ENCODE assay signal across 8 cellular contexts in genomic region chr4:48342559-48342878, GRCh38. TPM values are rescaled to one million over a fixed set of nuclear protein-coding genes. Genes with fewer than 3 reads are reported as not detected.
DNase-seq lines count a peak whose midpoint lies in the region; ATAC-seq and TF ChIP-seq lines count a peak whose summit lies in the region.

No MANE protein-coding gene starts in this region.

- H3K36me3 ChIP-seq in HCT116 (ENCODE audit: control insufficient read depth in 1 of 2, insufficient read depth in 2 of 2, low read length in 2 of 2) (no peaks in the 10 kb centered on the region), endocrine pancreas (ENCODE audit: control insufficient read depth, insufficient read depth, low read length) (no peaks in the 10 kb centered on the region), ovary (no peaks in the 10 kb centered on the region)

- intact Hi-C loops in HCT116 (cut with micrococcal nuclease) (no loop called here), ovary (cut with DNase I) (loop anchor here in 1 of 4 donors (10.0 kb wide), 1 partner anchor 432 kb away; no protein-coding TSS in a partner anchor)

- RAD21 ChIA-PET in HCT116 (lab: Charles Lee; ENCODE audit: low non-redundant PET in 1 of 2, low total read pairs in 2 of 2, uncharacterized antibody in 2 of 2, unreplicated experiment in 2 of 2): interaction anchor here in 1 of 2 experiments (0.7 kb wide), 1 partner anchor 44 kb away, joined by 3 read pairs; no protein-coding TSS in a partner anchor

- TF ChIP-seq CTCF in HCT116 (IDR thresholded peaks at IDR 0.05 in 2 of 3, conservative IDR thresholded peaks at IDR 0.05 in 1 of 3; ENCODE audit: borderline replicate concordance in 1 of 3, insufficient read depth in 1 of 3, low read depth in 2 of 3, low read length in 2 of 3) (no peak), ovary (IDR thresholded peaks at IDR 0.05) (no peak)

- CTCF ChIA-PET in HCT116 (lab: Charles Lee): no interaction called here

- H3K9me3 ChIP-seq in HCT116 (ENCODE audit: control insufficient read depth in 1 of 2, insufficient read depth in 1 of 2, low read depth in 1 of 2, low read length in 2 of 2): no peaks in the 10 kb centered on the region
- H3K9me3 ChIP-seq in endocrine pancreas (ENCODE audit: control insufficient read depth, low read length): no peaks in the 10 kb centered on the region
- no peaks in the 10 kb centered on the region for H3K9me3 ChIP-seq in ovary

- no peaks in the 10 kb centered on the region for H3K9me2 ChIP-seq in HCT116 (ENCODE audit: insufficient read depth)

- H3K27ac ChIP-seq in HCT116 (ENCODE audit: low read depth, low read length) (no peak overlapping the region), ovary (peak overlapping the region; percentile 82 to 96)

- TF ChIP-seq POLR2A in HCT116 (IDR thresholded peaks at IDR 0.05; ENCODE audit: borderline replicate concordance, extremely low read depth, insufficient read depth, insufficient read length) (no peak), ovary (IDR thresholded peaks at IDR 0.05) (no peak)

- H3K27me3 ChIP-seq in HCT116 (ENCODE audit: insufficient read depth, low read length) (no peaks in the 10 kb centered on the region), endocrine pancreas (ENCODE audit: control insufficient read depth, insufficient read depth, low read length) (no peaks in the 10 kb centered on the region), ovary (no peaks in the 10 kb centered on the region)

- TSS peak; percentile 34 for BruUV-seq in HCT116 (replicated peaks; lab: Mats Ljungman, UMichigan)

- H3K79me2 ChIP-seq in HCT116 (ENCODE audit: insufficient read depth, low read length): peaks cover 61% of the 10 kb centered on the region

- peaks cover 3% of the 10 kb centered on the region; the same call in 1 of the 2 replicates for H4K20me1 ChIP-seq in HCT116 (ENCODE audit: insufficient read depth)

- DNase-seq in HCT116 (ENCODE audit: low read depth, low spot score) (no peak), ovary (no peak), HT-29 (ENCODE audit: low spot score) (no peak), COR-L47 (lab: John Stamatoyannopoulos, UW) (no peak), HuH-7.5 (ENCODE audit: low spot score) (no peak)

- peak overlapping the region; percentile 91 for H3K4me2 ChIP-seq in HCT116 (ENCODE audit: low read length)

- WGBS in ovary, 3 donors: 0 to 1% (median 0%) methylated on average over 8 of the region's 8 CpGs

- H3K4me3 ChIP-seq in HCT116 (replicated peaks in 1 of 2; ENCODE audit: low read depth in 1 of 2, low read length in 2 of 2) (peak overlapping the region; percentile 72 to 85), endocrine pancreas (ENCODE audit: control insufficient read depth, insufficient read depth, low read length) (peak overlapping the region; percentile 78), ovary (peak overlapping the region; percentile 59)

- POLR2A ChIA-PET in HCT116 (lab: Charles Lee): interaction anchor here (1.1 kb wide), 1 partner anchor 11 kb away, joined by 3 read pairs; no protein-coding TSS in a partner anchor

- peak overlapping the region; percentile 76 for H3K9ac ChIP-seq in HCT116 (ENCODE audit: low read length)
- H3K9ac ChIP-seq in endocrine pancreas (ENCODE audit: control insufficient read depth, insufficient read depth, low read length): peak overlapping the region; percentile 94

- H3K4me1 ChIP-seq in HCT116 (ENCODE audit: control insufficient read depth in 1 of 2, insufficient read depth in 2 of 2, low read length in 2 of 2): peaks cover 18 to 30% of the 10 kb centered on the region in 2 experiments
- H3K4me1 ChIP-seq in endocrine pancreas (ENCODE audit: control insufficient read depth, insufficient read depth, low read length): peaks cover 34% of the 10 kb centered on the region
- H3K4me1 ChIP-seq in ovary (ENCODE audit: insufficient read depth): peaks cover 6% of the 10 kb centered on the region

- H2AFZ ChIP-seq in HCT116 (ENCODE audit: low read depth, low read length, poor library complexity, severe bottlenecking): no peak overlapping the region

- TF ChIP-seq EP300 in ovary (IDR thresholded peaks at IDR 0.05): no peak

- no peak for TF ChIP-seq RAD21 in HCT116 (IDR thresholded peaks at IDR 0.05; ENCODE audit: low read depth)

- no peak for ATAC-seq in HCT116
- ATAC-seq in SK-N-SH treated with all-trans-retinoic acid at 6 μM for 48 hours: peak; percentile 0; the same call in 2 of the 3 replicates
- no peak for ATAC-seq in GM19452 (IDR thresholded peaks at IDR 0.05; ENCODE audit: unreplicated experiment)

TF ChIP-seq in HCT116, 20 proteins besides CTCF, POLR2A, EP300 and RAD21:
- TF ChIP-seq ZBTB33 (IDR thresholded peaks at IDR 0.05; ENCODE audit: extremely low read depth, insufficient replicate concordance, low read length) (no peak), SIN3A (IDR thresholded peaks at IDR 0.05; ENCODE audit: low read depth) (no peak), ELF1 (IDR thresholded peaks at IDR 0.05; ENCODE audit: borderline replicate concordance, low read depth) (no peak), POLR2AphosphoS5 (IDR thresholded peaks at IDR 0.05; ENCODE audit: low read depth, low read length) (no peak)

TF ChIP-seq in SK-N-SH treated with all-trans-retinoic acid at 6 μM for 48 hours, 23 proteins besides CTCF, POLR2A, EP300 and RAD21 (continues in another document):
- no peak for TF ChIP-seq TSHZ2 (CRISPR knock-in tag; IDR thresholded peaks at IDR 0.05)
- TF ChIP-seq PATZ1 (CRISPR knock-in tag; IDR thresholded peaks at IDR 0.05; ENCODE audit: borderline replicate concordance): no peak
- TF ChIP-seq SNAI2 (CRISPR knock-in tag; IDR thresholded peaks at IDR 0.05): no peak
- TF ChIP-seq PPARA (CRISPR knock-in tag; IDR thresholded peaks at IDR 0.05; ENCODE audit: borderline replicate concordance): no peak
- TF ChIP-seq ZC3H10 (CRISPR knock-in tag; IDR thresholded peaks at IDR 0.05): no peak
- no peak for TF ChIP-seq OSR1 (CRISPR knock-in tag; IDR thresholded peaks at IDR 0.05)
- no peak for TF ChIP-seq TCF4 (CRISPR knock-in tag; IDR thresholded peaks at IDR 0.05; ENCODE audit: borderline replicate concordance)
- no peak for TF ChIP-seq ZNF565 (CRISPR knock-in tag; conservative IDR thresholded peaks at IDR 0.05; ENCODE audit: low read depth)
- no peak for TF ChIP-seq ZFP3 (CRISPR knock-in tag; IDR thresholded peaks at IDR 0.05)
- TF ChIP-seq CSRNP3 (CRISPR knock-in tag; IDR thresholded peaks at IDR 0.05): no peak
- no peak for TF ChIP-seq BACH2 (CRISPR knock-in tag; IDR thresholded peaks at IDR 0.05; ENCODE audit: borderline replicate concordance)
- TF ChIP-seq ESRRG (CRISPR knock-in tag; IDR thresholded peaks at IDR 0.05): no peak
- TF ChIP-seq GLIS3 (CRISPR knock-in tag; IDR thresholded peaks at IDR 0.05): no peak
- no peak for TF ChIP-seq ISL1 (CRISPR knock-in tag; IDR thresholded peaks at IDR 0.05)

RNA-seq across cellular contexts. Expression of gene SLAIN2, which starts 1.2 kb away (rescaled TPM):
- total RNA-seq in HCT116 (2021; ENCODE audit: unreplicated experiment) (50.3 TPM), ovary (100 to 1,000 TPM in 1 of 7 donors, 10 to 100 TPM in 6; 38.4 to 127 (median 81.7) TPM)
- polyA plus RNA-seq in HCT116 (2012): 15.3 and 21.5 TPM in 2 replicates
- polyA plus RNA-seq in ovary: 100 to 1,000 TPM in 1 of 2 donors, 10 to 100 TPM in 1; 38.2 to 133 TPM
- 9.4 and 18.8 TPM in 2 replicates for total RNA-seq in HT-29 (2014; rRNA removed; shearing (Covaris generic))
